Comparison of ENCODE assay signal across 26 cellular contexts in genomic region chr6:147016440-147016839, GRCh38.
"Had no signal": no experiment of that assay in that cellular context is flagged by ENCODE, and none has a peak within 500 bp of the region (broad histone marks: within the 10 kb centered on the region; RNA-seq: fewer than 3 reads in every experiment).

No MANE protein-coding gene starts in this region.

- H3K27ac Mint-ChIP-seq: memory B cell; natural killer cell; stimulated activated memory B cell treated with anti-CD40 and anti-IgM and Interleukin-4, amounts not matched to agents 10 μg/mL and 1 μg/mL and 100 μg/mL, for 72 hours; stimulated activated naive CD8-positive, alpha-beta T cell treated with anti-CD3 and anti-CD28 coated beads, Interleukin-15, Interleukin-2, amounts not matched to agents 100 ng/mL and 50 ng/mL, for 24 hours had no signal

- H3K36me3 Mint-ChIP-seq: memory B cell; natural killer cell; stimulated activated memory B cell treated with anti-CD40 and anti-IgM and Interleukin-4, amounts not matched to agents 10 μg/mL and 1 μg/mL and 100 μg/mL, for 72 hours had no signal

- H3K9me3 Mint-ChIP-seq: memory B cell; stimulated activated memory B cell treated with anti-CD40 and anti-IgM and Interleukin-4, amounts not matched to agents 10 μg/mL and 1 μg/mL and 100 μg/mL, for 72 hours; stimulated activated naive CD8-positive, alpha-beta T cell treated with anti-CD3 and anti-CD28 coated beads, Interleukin-15, Interleukin-2, amounts not matched to agents 100 ng/mL and 50 ng/mL, for 24 hours had no signal

- H3K4me2 ChIP-seq: hepatocyte had no signal

- H3K27me3 ChIP-seq: esophagus muscularis mucosa, foreskin keratinocyte, gastroesophageal sphincter, heart left ventricle, hepatocyte, sigmoid colon, suprapubic skin, transverse colon, upper lobe of right lung, uterus had no signal

- ATAC-seq: foreskin keratinocyte, gastroesophageal sphincter, heart left ventricle, left lobe of liver, natural killer cell, right cardiac atrium, upper lobe of right lung had no signal

- H3K36me3 ChIP-seq: esophagus muscularis mucosa, gastroesophageal sphincter, heart left ventricle, prostate gland, sigmoid colon, suprapubic skin, transverse colon, upper lobe of right lung, uterus had no signal

- H2AFZ ChIP-seq: hepatocyte, parathyroid adenoma had no signal

- H3K9me3 ChIP-seq: esophagus muscularis mucosa, gastroesophageal sphincter, heart left ventricle, prostate gland, sigmoid colon, suprapubic skin, transverse colon, upper lobe of right lung, uterus had no signal

- H3K79me2 ChIP-seq: hepatocyte, parathyroid adenoma had no signal

- H3K4me1 ChIP-seq: esophagus muscularis mucosa, foreskin keratinocyte, gastroesophageal sphincter, heart left ventricle, prostate gland, sigmoid colon, suprapubic skin, transverse colon, upper lobe of right lung, uterus had no signal

- H3K4me3 ChIP-seq: coronary artery, esophagus muscularis mucosa, gastroesophageal sphincter, heart left ventricle, hepatocyte, lung, prostate gland, sigmoid colon, suprapubic skin, transverse colon, upper lobe of right lung, uterus had no signal

- DNase-seq: dermis blood vessel endothelial cell; effector memory CD4-positive, alpha-beta T cell; foreskin keratinocyte; heart left ventricle; kidney; natural killer cell; occipital lobe; right cardiac atrium; sigmoid colon; stimulated activated CD4-positive, alpha-beta T cell treated with anti-CD3 and anti-CD28 coated beads, Interleukin-2, amount 100 ng/mL, for 24 hours; stimulated activated CD4-positive, alpha-beta T cell treated with anti-CD3 and anti-CD28 coated beads, Interleukin-4, amount 100 ng/mL, for 24 hours; transverse colon; upper lobe of right lung; uterus had no signal

- H3K27ac ChIP-seq: coronary artery, esophagus muscularis mucosa, foreskin keratinocyte, gastroesophageal sphincter, heart left ventricle, hepatocyte, parathyroid adenoma, prostate gland, sigmoid colon, suprapubic skin, transverse colon, upper lobe of right lung, uterus had no signal

- H3K9ac ChIP-seq: parathyroid adenoma had no signal

- H3K4me3 Mint-ChIP-seq: memory B cell; natural killer cell; stimulated activated memory B cell treated with anti-CD40 and anti-IgM and Interleukin-4, amounts not matched to agents 10 μg/mL and 1 μg/mL and 100 μg/mL, for 72 hours; stimulated activated naive CD8-positive, alpha-beta T cell treated with anti-CD3 and anti-CD28 coated beads, Interleukin-15, Interleukin-2, amounts not matched to agents 100 ng/mL and 50 ng/mL, for 24 hours had no signal

- H3K4me1 Mint-ChIP-seq: memory B cell; natural killer cell; stimulated activated memory B cell treated with anti-CD40 and anti-IgM and Interleukin-4, amounts not matched to agents 10 μg/mL and 1 μg/mL and 100 μg/mL, for 72 hours had no signal

- H3K27me3 Mint-ChIP-seq: stimulated activated memory B cell treated with anti-CD40 and anti-IgM and Interleukin-4, amounts not matched to agents 10 μg/mL and 1 μg/mL and 100 μg/mL, for 72 hours; stimulated activated naive CD8-positive, alpha-beta T cell treated with anti-CD3 and anti-CD28 coated beads, Interleukin-15, Interleukin-2, amounts not matched to agents 100 ng/mL and 50 ng/mL, for 24 hours had no signal
